ENCODE assay signal across 22 cellular contexts in genomic region chr4:123806057-123806456, GRCh38.
DNase-seq lines count a peak whose midpoint lies in the region; ATAC-seq, FAIRE-seq and TF ChIP-seq lines count a peak whose summit lies in the region.
"Had no signal": no experiment of that assay in that cellular context is flagged by ENCODE, and none has a peak within 500 bp of the region (broad histone marks: within the 10 kb centered on the region; RNA-seq: fewer than 3 reads in every experiment).

No MANE protein-coding gene starts in this region.

- H3K4me3 ChIP-seq in heart left ventricle (no peak overlapping the region), right cardiac atrium (ENCODE audit: low read length) (no peak overlapping the region), astrocyte (ENCODE audit: insufficient read depth, low read depth, low read length) (no peak overlapping the region), subcutaneous abdominal adipose tissue (ENCODE audit: low read depth in 1 of 5, low read length in 5 of 5) (no peak overlapping the region), mucosa of descending colon (no peak overlapping the region)
- H3K4me3 ChIP-seq: GM12878 had no signal

- DNase-seq in heart left ventricle (no peak), right cardiac atrium (no peak), astrocyte (ENCODE audit: low read depth) (no peak), mucosa of descending colon (no peak), NCI-H69 (lab: John Stamatoyannopoulos, UW) (no peak), glomerular visceral epithelial cell (ENCODE audit: extremely low spot score) (no peak)
- DNase-seq: 8988T; CD4-positive, alpha-beta T cell; EL; GOT3; NCI-H1092 treated with DMSO at 0.1 percent for 48 hours; NCI-H2081; NCI-H2171 treated with DMSO at 0.1 percent for 48 hours; NCI-H446; NCI-H748 treated with DMSO at 0.1 percent for 48 hours; NK-92 treated with Interleukin-12 subunit alpha and Interleukin-12 subunit beta, amount 100 ng/mL, for 24 hours; SHP77 had no signal

- 52 to 70% (median 67%) methylated on average over 1 of the region's 1 CpG for WGBS in heart left ventricle, 4 donors
- 57% methylated on average over 1 of the region's 1 CpG for WGBS in right cardiac atrium

- H3K4me1 Mint-ChIP-seq in astrocyte (ENCODE audit: low read depth, unreplicated experiment): peaks cover 22% of the 10 kb centered on the region
- peaks cover 27% of the 10 kb centered on the region for H3K4me1 Mint-ChIP-seq in nephron

- H3K9ac ChIP-seq in astrocyte (ENCODE audit: low read length) (no peak overlapping the region), subcutaneous abdominal adipose tissue (ENCODE audit: low read length in 5 of 5) (no peak overlapping the region)

- no peak for TF ChIP-seq CTCF in heart left ventricle (IDR thresholded peaks at IDR 0.05)
- no peak for TF ChIP-seq CTCF in astrocyte (IDR thresholded peaks at IDR 0.05; ENCODE audit: insufficient read depth, low read depth, low read length)
- no peak for TF ChIP-seq CTCF in nephron (IDR thresholded peaks at IDR 0.05; ENCODE audit: unreplicated experiment in 3 of 3)
- no peak for TF ChIP-seq CTCF in mucosa of descending colon (IDR thresholded peaks at IDR 0.05)

- H3K27me3 Mint-ChIP-seq in astrocyte (ENCODE audit: low read depth, unreplicated experiment) (no peaks in the 10 kb centered on the region), nephron (ENCODE audit: low read depth) (no peaks in the 10 kb centered on the region)

- H3K4me2 ChIP-seq in astrocyte (ENCODE audit: low read length): no peak overlapping the region

- H3K4me3 Mint-ChIP-seq in astrocyte (ENCODE audit: unreplicated experiment) (no peak overlapping the region), nephron (no peak overlapping the region)
- H3K4me3 Mint-ChIP-seq: CD4-positive, alpha-beta T cell had no signal

- H2AFZ ChIP-seq in astrocyte (ENCODE audit: low read depth, low read length): no peak overlapping the region

- H3K27ac ChIP-seq in heart left ventricle (peak overlapping the region in 8 of 12 donors; percentile 8 to 51 (median 33)), right cardiac atrium (ENCODE audit: low read length) (no peak overlapping the region), astrocyte (ENCODE audit: low read depth, low read length) (no peak overlapping the region), subcutaneous abdominal adipose tissue (ENCODE audit: low read depth, low read length) (peak overlapping the region; percentile 30)

- H4K20me1 ChIP-seq in astrocyte (ENCODE audit: insufficient read depth, low read length): no peaks in the 10 kb centered on the region

- no peaks in the 10 kb centered on the region for H3K79me2 ChIP-seq in astrocyte (ENCODE audit: insufficient read depth, low read length)

- no peak for FAIRE-seq in astrocyte (lab: Jason Lieb, UNC)
- FAIRE-seq: GM12878, RCC 7860 had no signal

- peaks cover 0 to 23% (median 0%) of the 10 kb centered on the region in 12 donors for H3K4me1 ChIP-seq in heart left ventricle
- H3K4me1 ChIP-seq in right cardiac atrium (ENCODE audit: control insufficient read depth, insufficient read depth, low read length): peaks cover 5% of the 10 kb centered on the region
- H3K4me1 ChIP-seq in astrocyte (ENCODE audit: insufficient read depth, low read length): no peaks in the 10 kb centered on the region
- peaks cover 0 to 10% (median 5%) of the 10 kb centered on the region in 5 donors for H3K4me1 ChIP-seq in subcutaneous abdominal adipose tissue (ENCODE audit: control insufficient read depth in 5 of 5, insufficient read depth in 5 of 5, low read length in 5 of 5)
- no peaks in the 10 kb centered on the region for H3K4me1 ChIP-seq in mucosa of descending colon (ENCODE audit: low read depth)

- intact Hi-C loops in heart left ventricle (cut with DNase I): no loop called here
- intact Hi-C loops in right cardiac atrium (cut with DNase I): no loop called here
- intact Hi-C loops in mucosa of descending colon (cut with DNase I, micrococcal nuclease): no loop called here

- TF ChIP-seq POLR2A in heart left ventricle (IDR thresholded peaks at IDR 0.05): no peak

- ATAC-seq in heart left ventricle (peak in 1 of 4 donors; percentile 48), right cardiac atrium (no peak), mucosa of descending colon (no peak)
- ATAC-seq: GM12878, HCT116 had no signal

- H3K27ac Mint-ChIP-seq in astrocyte (ENCODE audit: unreplicated experiment) (peak overlapping the region; percentile 66), nephron (peak overlapping the region; percentile 13 to 24 (median 19))
- H3K27ac Mint-ChIP-seq: CD4-positive, alpha-beta T cell had no signal

- H3K36me3 ChIP-seq in heart left ventricle (no peaks in the 10 kb centered on the region), astrocyte (ENCODE audit: insufficient read depth, low read length) (no peaks in the 10 kb centered on the region), subcutaneous abdominal adipose tissue (ENCODE audit: control insufficient read depth in 5 of 5, insufficient read depth in 5 of 5, low read length in 5 of 5) (no peaks in the 10 kb centered on the region), mucosa of descending colon (ENCODE audit: low read depth) (no peaks in the 10 kb centered on the region)

- H3K36me3 Mint-ChIP-seq in astrocyte (ENCODE audit: low read depth, unreplicated experiment) (no peaks in the 10 kb centered on the region), nephron (ENCODE audit: low read depth) (no peaks in the 10 kb centered on the region)

- H3K9me3 ChIP-seq in heart left ventricle (no peaks in the 10 kb centered on the region), right cardiac atrium (ENCODE audit: control insufficient read depth, low read length) (no peaks in the 10 kb centered on the region), astrocyte (ENCODE audit: insufficient read depth, low read depth, low read length) (no peaks in the 10 kb centered on the region), subcutaneous abdominal adipose tissue (ENCODE audit: control insufficient read depth in 5 of 5, low read length in 5 of 5) (no peaks in the 10 kb centered on the region), mucosa of descending colon (no peaks in the 10 kb centered on the region)

- H3K9me3 Mint-ChIP-seq in astrocyte (ENCODE audit: unreplicated experiment) (no peaks in the 10 kb centered on the region), nephron (no peaks in the 10 kb centered on the region)
- H3K9me3 Mint-ChIP-seq: CD4-positive, alpha-beta T cell had no signal

- no peaks in the 10 kb centered on the region for H3K27me3 ChIP-seq in heart left ventricle
- no peaks in the 10 kb centered on the region for H3K27me3 ChIP-seq in right cardiac atrium (ENCODE audit: control insufficient read depth, insufficient read depth)
- no peaks in the 10 kb centered on the region for H3K27me3 ChIP-seq in astrocyte (ENCODE audit: insufficient read depth, low read length)
- H3K27me3 ChIP-seq in subcutaneous abdominal adipose tissue (ENCODE audit: control insufficient read depth in 5 of 5, insufficient read depth in 4 of 5, low read length in 5 of 5): no peaks in the 10 kb centered on the region

Comparison
In these comparisons a context has a peak if more than half of its experiments do, and no peak if none do; other contexts are left out.
1. H3K27ac ChIP-seq: peak in heart left ventricle (8 of 12) and subcutaneous abdominal adipose tissue (single experiment); none in right cardiac atrium (single experiment) and astrocyte (single experiment).